Comparison of ENCODE assay signal across 8 cellular contexts in the genomic region with DNA sequence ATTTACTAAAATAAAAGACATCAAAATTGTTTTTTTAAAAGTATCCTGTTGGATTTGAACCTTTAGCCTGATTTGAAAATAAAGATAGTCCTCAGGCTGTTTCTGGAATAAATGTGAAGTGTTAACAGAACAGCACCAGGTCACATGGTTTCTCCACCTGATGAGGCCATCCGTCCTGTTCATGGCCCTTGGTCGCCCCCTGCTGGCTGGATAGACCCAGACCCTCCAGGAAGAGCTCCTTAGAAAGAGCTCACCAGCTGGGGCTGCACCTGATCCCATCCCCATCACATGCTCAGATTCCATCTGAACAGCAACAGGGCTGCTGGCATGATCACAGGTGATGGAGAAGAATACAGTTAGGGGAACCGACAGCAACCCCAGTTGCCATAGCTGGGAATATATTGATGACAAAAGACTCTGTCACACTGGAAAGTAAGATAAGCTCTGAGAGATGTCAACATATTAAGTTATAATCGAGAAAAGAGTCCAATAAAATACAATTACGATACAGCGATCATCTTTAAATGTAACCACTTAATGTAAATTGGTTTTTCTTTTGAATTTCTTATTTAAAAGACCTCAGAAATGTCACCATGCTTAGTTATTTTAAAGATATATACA. TPM values are rescaled to one million over a fixed set of nuclear protein-coding genes. Genes with fewer than 3 reads are reported as not detected.
DNase-seq lines count a peak whose midpoint lies in the region; ATAC-seq and TF ChIP-seq lines count a peak whose summit lies in the region.

No MANE protein-coding gene starts in this region.

- H3K27me3 Mint-ChIP-seq in nephron (ENCODE audit: low read depth): peaks cover 4% of the 10 kb centered on the region

- DNase-seq in DMS79 treated with DMSO at 0.1 percent for 48 hours (lab: John Stamatoyannopoulos, UW): peak; percentile 40
- peak; percentile 75 for DNase-seq in HuH-7 (ENCODE audit: low spot score)
- peak; percentile 79 for DNase-seq in OCI-M1 (lab: John Stamatoyannopoulos, UW)
- DNase-seq in activated T-cell treated with anti-CD3 and anti-CD28 coated beads for 48 hours (ENCODE audit: low read depth): peak; percentile 83
- peak; percentile 28 for DNase-seq in esophagus squamous epithelium (lab: John Stamatoyannopoulos, UW)
- DNase-seq in stimulated activated naive CD8-positive, alpha-beta T cell treated with anti-CD3 and anti-CD28 coated beads, Interleukin-15, Interleukin-2, amounts not matched to agents 100 U/mL and 50 U/mL, for 24 hours: peak; percentile 95

- no peaks in the 10 kb centered on the region for H3K9me3 Mint-ChIP-seq in nephron

- no peaks in the 10 kb centered on the region for H3K27me3 ChIP-seq in esophagus squamous epithelium

- H3K4me1 Mint-ChIP-seq in nephron: no peaks in the 10 kb centered on the region

- intact Hi-C loops in esophagus squamous epithelium (cut with DNase I): no loop called here

- no peak overlapping the region for H3K4me3 Mint-ChIP-seq in nephron

- H3K27ac ChIP-seq in esophagus squamous epithelium: no peak overlapping the region

- no peaks in the 10 kb centered on the region for H3K9me3 ChIP-seq in esophagus squamous epithelium

- no peak overlapping the region for H3K27ac Mint-ChIP-seq in nephron

- H3K36me3 Mint-ChIP-seq in nephron (ENCODE audit: low read depth): no peaks in the 10 kb centered on the region

- ATAC-seq in GM21576 (IDR thresholded peaks at IDR 0.05; ENCODE audit: unreplicated experiment): peak; percentile 100
- peak; percentile 94 for ATAC-seq in stimulated activated naive CD8-positive, alpha-beta T cell treated with anti-CD3 and anti-CD28 coated beads, Interleukin-15, Interleukin-2, amounts not matched to agents 100 U/mL and 50 U/mL, for 24 hours

- TF ChIP-seq POLR2A in esophagus squamous epithelium (IDR thresholded peaks at IDR 0.05): no peak

- H3K4me1 ChIP-seq in esophagus squamous epithelium: no peaks in the 10 kb centered on the region

- H3K4me3 ChIP-seq in esophagus squamous epithelium: no peak overlapping the region

- TF ChIP-seq CTCF in esophagus squamous epithelium (IDR thresholded peaks at IDR 0.05) (peak; percentile 58 to 83 (median 74)), nephron (IDR thresholded peaks at IDR 0.05; ENCODE audit: unreplicated experiment in 3 of 3) (peak; percentile 68 to 80 (median 73))

- 39 to 40% methylated on average over 6 of the region's 6 CpGs for WGBS in esophagus squamous epithelium, 2 donors

- no peaks in the 10 kb centered on the region for H3K36me3 ChIP-seq in esophagus squamous epithelium

RNA-seq across cellular contexts. Expression of gene OR2A14, which starts 4.8 kb away (rescaled TPM):
- total RNA-seq in esophagus squamous epithelium: not detected

RNA-seq across cellular contexts. Expression of gene OR2A2, which starts 18.4 kb away (rescaled TPM):
- total RNA-seq in esophagus squamous epithelium: not detected

RNA-seq across cellular contexts. Expression of gene OR2A12, which starts 41.7 kb away (rescaled TPM):
- total RNA-seq in esophagus squamous epithelium: not detected

RNA-seq across cellular contexts. Expression of gene CTAGE4, which starts 55.4 kb away (rescaled TPM):
- 1 to 10 TPM; 1.5 to 8.6 (median 3.9) TPM for total RNA-seq in esophagus squamous epithelium

RNA-seq across cellular contexts. Expression of gene OR2A25, which starts 58.2 kb away (rescaled TPM):
- not detected for total RNA-seq in esophagus squamous epithelium

Comparison
In these comparisons a context has a peak if more than half of its experiments do, and no peak if none do; other contexts are left out.
1. DNase-seq: peak in every context shown above with its lines; median percentile 95 in stimulated activated naive CD8-positive, alpha-beta T cell treated with anti-CD3 and anti-CD28 coated beads, Interleukin-15, Interleukin-2, amounts not matched to agents 100 U/mL and 50 U/mL, for 24 hours; 83 in activated T-cell treated with anti-CD3 and anti-CD28 coated beads for 48 hours; 79 in OCI-M1; 75 in HuH-7; 40 in DMS79 treated with DMSO at 0.1 percent for 48 hours; 28 in esophagus squamous epithelium.